In the genomic region with DNA sequence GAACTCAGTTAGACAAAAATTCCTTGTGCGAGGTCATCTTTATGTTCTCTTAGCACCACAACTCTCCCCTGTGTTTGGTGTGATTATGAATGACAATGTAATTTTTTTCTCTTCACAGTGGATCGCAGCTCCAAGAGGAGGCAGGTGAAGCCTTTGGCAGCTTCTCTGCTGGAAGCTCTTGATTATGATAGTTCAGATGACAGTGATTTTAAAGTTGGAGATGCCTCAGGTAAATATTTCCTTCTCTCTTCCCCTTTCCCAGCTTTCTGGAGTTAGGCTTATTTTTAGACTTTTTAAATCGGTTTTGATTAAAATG, we compare ENCODE assay signal across 8 cellular contexts. TPM values are rescaled to one million over a fixed set of nuclear protein-coding genes. Genes with fewer than 3 reads are reported as not detected.
DNase-seq lines count a peak whose midpoint lies in the region; ATAC-seq and TF ChIP-seq lines count a peak whose summit lies in the region.

No MANE protein-coding gene starts in this region.

- ATAC-seq in SK-N-SH treated with all-trans-retinoic acid at 6 μM for 48 hours, result peak; percentile 0; the same call in 2 of the 3 replicates
- no peak for ATAC-seq in right cardiac atrium
- no peak for ATAC-seq in stimulated activated naive CD8-positive, alpha-beta T cell treated with anti-CD3 and anti-CD28 coated beads, Interleukin-15, amount 100 ng/mL, for 72 hours
- no peak for ATAC-seq in GM21786 (IDR thresholded peaks at IDR 0.05; ENCODE audit: unreplicated experiment)

- POLR2A ChIA-PET in BJ (lab: Charles Lee), result interaction anchor here (0.7 kb wide), 2 partner anchors 34 to 152 kb away, joined by 4 to 5 read pairs; a partner anchor contains a TSS

- DNase-seq in BJ (ENCODE audit: low read depth) (no peak), GM23248 (no peak), right cardiac atrium (no peak), GM19240 (ENCODE audit: insufficient read length, low spot score) (no peak), NCI-H1930 (lab: John Stamatoyannopoulos, UW) (no peak)
- DNase-seq in stimulated activated naive CD8-positive, alpha-beta T cell treated with anti-CD3 and anti-CD28 coated beads, Interleukin-15, amount 100 ng/mL, for 72 hours, result no peak

- no peaks in the 10 kb centered on the region for H3K27me3 Mint-ChIP-seq in stimulated activated naive CD8-positive, alpha-beta T cell treated with anti-CD3 and anti-CD28 coated beads, Interleukin-15, amount 100 ng/mL, for 72 hours

- CTCF ChIA-PET in BJ (lab: Yijun Ruan, JAX), result no interaction called here

- peak overlapping the region; percentile 98 for H3K4me2 ChIP-seq in GM23248 (ENCODE audit: unreplicated experiment)

- no peaks in the 10 kb centered on the region for H3K36me3 ChIP-seq in BJ (ENCODE audit: control insufficient read depth, insufficient read depth, low read length)
- H3K36me3 ChIP-seq in GM23248 (ENCODE audit: low read depth), result peaks cover 20% of the 10 kb centered on the region

- H3K9me3 Mint-ChIP-seq in stimulated activated naive CD8-positive, alpha-beta T cell treated with anti-CD3 and anti-CD28 coated beads, Interleukin-15, amount 100 ng/mL, for 72 hours, result peaks cover 0 to 4% of the 10 kb centered on the region in 2 donors

- H3K9me2 ChIP-seq in GM23248 (ENCODE audit: insufficient read depth), result peaks cover 3% of the 10 kb centered on the region; the same call in 1 of the 2 replicates

- H3K27ac ChIP-seq in GM23248, result no peak overlapping the region
- no peak overlapping the region for H3K27ac ChIP-seq in right cardiac atrium (ENCODE audit: low read length)

- peak overlapping the region; percentile 100 for H2AFZ ChIP-seq in GM23248

- WGBS in GM23248 (ENCODE audit: low coverage in 1 of 2, low lambda C conversion rate in 2 of 2, missing lambda C conversion rate in 2 of 2), 2 experiments, result 21 to 24% methylated on average over 3 of the region's 3 CpGs
- WGBS in right cardiac atrium, result 23% methylated on average over 3 of the region's 3 CpGs

- peak overlapping the region; percentile 89 to 92 for H3K4me3 Mint-ChIP-seq in stimulated activated naive CD8-positive, alpha-beta T cell treated with anti-CD3 and anti-CD28 coated beads, Interleukin-15, amount 100 ng/mL, for 72 hours

- H3K79me2 ChIP-seq in GM23248 (ENCODE audit: insufficient read depth), result peaks cover 54% of the 10 kb centered on the region

- intact Hi-C loops in right cardiac atrium (cut with DNase I), result no loop called here

- peak overlapping the region; percentile 58 for H3K4me3 ChIP-seq in BJ (ENCODE audit: low read depth, low read length)
- peak overlapping the region; percentile 94 for H3K4me3 ChIP-seq in GM23248
- peak overlapping the region; percentile 99 for H3K4me3 ChIP-seq in right cardiac atrium (ENCODE audit: low read length)

- H3F3A ChIP-seq in GM23248 (ENCODE audit: insufficient read depth), result peaks cover 4% of the 10 kb centered on the region; the same call in 1 of the 2 replicates

- H3K9ac ChIP-seq in GM23248, result peak overlapping the region; percentile 89

- peak overlapping the region; percentile 90 to 96 for H3K27ac Mint-ChIP-seq in stimulated activated naive CD8-positive, alpha-beta T cell treated with anti-CD3 and anti-CD28 coated beads, Interleukin-15, amount 100 ng/mL, for 72 hours

- H3K9me3 ChIP-seq in GM23248 (ENCODE audit: low read depth), result no peaks in the 10 kb centered on the region
- H3K9me3 ChIP-seq in right cardiac atrium (ENCODE audit: control insufficient read depth, low read length), result no peaks in the 10 kb centered on the region

- in situ Hi-C loops in GM23248 (cut with MboI), result no loop called here

- H3K4me1 ChIP-seq in GM23248 (ENCODE audit: insufficient read depth), result peaks cover 8% of the 10 kb centered on the region
- H3K4me1 ChIP-seq in right cardiac atrium (ENCODE audit: control insufficient read depth, insufficient read depth, low read length), result peaks cover 2% of the 10 kb centered on the region

- no peaks in the 10 kb centered on the region for H3K27me3 ChIP-seq in BJ (ENCODE audit: control insufficient read depth, insufficient read depth, low read length)
- no peaks in the 10 kb centered on the region for H3K27me3 ChIP-seq in GM23248 (replicated peaks; ENCODE audit: insufficient read depth)
- H3K27me3 ChIP-seq in right cardiac atrium (ENCODE audit: control insufficient read depth, insufficient read depth), result no peaks in the 10 kb centered on the region

- 0 out of 2 replicates have a peak, but pooled peaks cover 7% of the 10 kb centered on the region for H4K20me1 ChIP-seq in GM23248 (ENCODE audit: insufficient read depth)

- peaks cover 47% of the 10 kb centered on the region for H3K4me1 Mint-ChIP-seq in stimulated activated naive CD8-positive, alpha-beta T cell treated with anti-CD3 and anti-CD28 coated beads, Interleukin-15, amount 100 ng/mL, for 72 hours

- no peak for TF ChIP-seq CTCF in BJ (IDR thresholded peaks at IDR 0.05; ENCODE audit: insufficient read depth, low read depth, low read length)

TF ChIP-seq in SK-N-SH treated with all-trans-retinoic acid at 6 μM for 48 hours, 23 proteins besides CTCF, POLR2A, EP300 and RAD21:
- TF ChIP-seq ARNTL (CRISPR knock-in tag; IDR thresholded peaks at IDR 0.05; ENCODE audit: borderline replicate concordance, low read depth) (no peak), ESRRG (CRISPR knock-in tag; IDR thresholded peaks at IDR 0.05) (0 out of 2 replicates have a peak, but pooled peaks have one; percentile 42)

RNA-seq across cellular contexts. Expression of gene PHF14, which starts 1.0 kb away (rescaled TPM):
- polyA plus RNA-seq in BJ (2011; rRNA removed) (6.5 and 9.6 TPM in 2 replicates), GM23248 (2016; fragmentation: Nextera tagmentation; extraction: Ambion mirVana) (10.0 and 10.1 TPM in 2 replicates), right cardiac atrium (9.8 TPM)
- polyA minus RNA-seq in BJ (2011; rRNA and poly(A)+ RNA removed), result 8.4 and 9.1 TPM in 2 replicates
- 9.6 and 17.0 TPM in 2 replicates for total RNA-seq in GM23248 (2014; rRNA removed; shearing (Covaris generic))
- total RNA-seq in right cardiac atrium, result 10 to 100 TPM; 15.5 to 17.3 (median 17.0) TPM
